In genomic region chr11:48005878-48006277, GRCh38 we compare ENCODE assay signal across 10 cellular contexts. TPM values are rescaled to one million over a fixed set of nuclear protein-coding genes. Genes with fewer than 3 reads are reported as not detected.
DNase-seq lines count a peak whose midpoint lies in the region; ATAC-seq and TF ChIP-seq lines count a peak whose summit lies in the region.
"Had no signal": no experiment of that assay in that cellular context is flagged by ENCODE, and none has a peak within 500 bp of the region (broad histone marks: within the 10 kb centered on the region; RNA-seq: fewer than 3 reads in every experiment).

No MANE protein-coding gene starts in this region.

- DNase-seq in DMS153 (lab: John Stamatoyannopoulos, UW) (peak; percentile 37), DMS153 treated with DMSO at 0.1 percent for 48 hours (lab: John Stamatoyannopoulos, UW; ENCODE audit: unreplicated experiment) (no peak), NCI-H774 (lab: John Stamatoyannopoulos, UW) (peak; percentile 44), ascending aorta (ENCODE audit: low spot score in 2 of 2) (no peak), SIG-M5 (lab: John Stamatoyannopoulos, UW) (no peak), UCSD-AML1 (lab: John Stamatoyannopoulos, UW; ENCODE audit: unreplicated experiment) (no peak)
- DNase-seq: left cardiac atrium had no signal

- H3K36me3 ChIP-seq in ascending aorta (no peaks in the 10 kb centered on the region), rectal smooth muscle tissue (ENCODE audit: control insufficient read depth, insufficient read depth, low read length) (no peaks in the 10 kb centered on the region)

- no peak for ATAC-seq in GM19397 (IDR thresholded peaks at IDR 0.05; ENCODE audit: unreplicated experiment)

- H3K9ac ChIP-seq in rectal smooth muscle tissue (ENCODE audit: low read length) = no peak overlapping the region

- no peak for TF ChIP-seq CTCF in ascending aorta (IDR thresholded peaks at IDR 0.05)

- H3K9me3 ChIP-seq in ascending aorta = no peaks in the 10 kb centered on the region

- H3K27ac ChIP-seq in ascending aorta (peak overlapping the region; percentile 19 to 80), rectal smooth muscle tissue (ENCODE audit: low read depth, low read length) (peak overlapping the region; percentile 44)
- H3K27ac ChIP-seq: 22Rv1 had no signal

- H3K27me3 ChIP-seq in ascending aorta = no peaks in the 10 kb centered on the region
- H3K27me3 ChIP-seq in rectal smooth muscle tissue (ENCODE audit: control insufficient read depth, insufficient read depth, low read length) = no peaks in the 10 kb centered on the region

- intact Hi-C loops in ascending aorta (cut with DNase I) = loop anchor here (5.0 kb wide), 1 partner anchor 76 kb away; no protein-coding TSS in a partner anchor

- peak overlapping the region in 1 of 2 donors; percentile 1 for H3K4me3 ChIP-seq in ascending aorta
- no peak overlapping the region for H3K4me3 ChIP-seq in rectal smooth muscle tissue (ENCODE audit: low read length)

- H3K4me1 ChIP-seq in ascending aorta = peaks cover 3 to 32% of the 10 kb centered on the region in 2 donors
- peaks cover 13% of the 10 kb centered on the region for H3K4me1 ChIP-seq in rectal smooth muscle tissue (ENCODE audit: control insufficient read depth, insufficient read depth, low read length)

RNA-seq across cellular contexts. Expression of gene PTPRJ, which starts 25.5 kb away (rescaled TPM):
- total RNA-seq in ascending aorta = 5.9 TPM

Comparison
In these comparisons a context has a peak if more than half of its experiments do, and no peak if none do; other contexts are left out.
1. DNase-seq: peak in DMS153 (single experiment) and NCI-H774 (single experiment); none in DMS153 treated with DMSO at 0.1 percent for 48 hours (single experiment), ascending aorta (0 of 2), SIG-M5 (single experiment) and UCSD-AML1 (single experiment).